In genomic region chr12:4307593-4308333, GRCh38 we compare ENCODE assay signal across 8 cellular contexts. TPM values are rescaled to one million over a fixed set of nuclear protein-coding genes. Genes with fewer than 3 reads are reported as not detected.
DNase-seq lines count a peak whose midpoint lies in the region; ATAC-seq, FAIRE-seq and TF ChIP-seq lines count a peak whose summit lies in the region.

No MANE protein-coding gene starts in this region.

- H3K36me3 ChIP-seq in BJ (ENCODE audit: control insufficient read depth, insufficient read depth, low read length): no peaks in the 10 kb centered on the region
- H3K36me3 ChIP-seq in GM12878 (ENCODE audit: control insufficient read depth in 2 of 2, insufficient read depth in 2 of 2, low read length in 1 of 2): peaks cover 11 to 13% of the 10 kb centered on the region in 2 experiments
- no peaks in the 10 kb centered on the region for H3K36me3 ChIP-seq in hepatocyte (replicated peaks; ENCODE audit: insufficient read depth, low read depth)

- 0 out of 2 replicates have a peak, but pooled peaks cover 4% of the 10 kb centered on the region for H4K20me1 ChIP-seq in GM12878 (ENCODE audit: control insufficient read depth, insufficient read depth)
- H4K20me1 ChIP-seq in hepatocyte (ENCODE audit: insufficient read depth, poor library complexity, severe bottlenecking): peaks cover 3% of the 10 kb centered on the region

- H3K4me2 ChIP-seq in GM12878 (ENCODE audit: control insufficient read depth, insufficient read depth): no peak overlapping the region
- H3K4me2 ChIP-seq in hepatocyte: peak overlapping the region; percentile 75

- RAD21 ChIA-PET in GM12878 (lab: Charles Lee; ENCODE audit: unreplicated experiment): interaction anchor here (1.2 kb wide), 1 partner anchor 57 kb away, joined by 3 read pairs; no protein-coding TSS in a partner anchor

- TF ChIP-seq CTCF in BJ (IDR thresholded peaks at IDR 0.05; ENCODE audit: insufficient read depth, low read depth, low read length) (peak; percentile 82), GM12878 (IDR thresholded peaks at IDR 0.05 in 2 of 3, conservative IDR thresholded peaks at IDR 0.05 in 1 of 3; ENCODE audit: control insufficient read depth in 2 of 3, extremely low read depth in 1 of 3, insufficient read depth in 1 of 3, low read depth in 3 of 3, low read length in 3 of 3) (peak; percentile 34 to 51 (median 41); a peak in 4 of 6 replicates), hepatocyte (IDR thresholded peaks at IDR 0.05; ENCODE audit: poor library complexity) (peak; percentile 83)

- H3K4me1 ChIP-seq in GM12878 (ENCODE audit: control insufficient read depth, insufficient read depth, low read length) (peaks cover 6% of the 10 kb centered on the region; the same call in 1 of the 2 replicates), hepatocyte (ENCODE audit: insufficient read depth) (peaks cover 17% of the 10 kb centered on the region)

- CTCF ChIA-PET in BJ (lab: Yijun Ruan, JAX) (interaction anchor here (0.6 to 2.5 kb wide), 12 partner anchors 11 to 453 kb away, joined by 3 to 19 read pairs (median 4); partner anchors contain the start of gene TIGAR), GM12878 (lab: Yijun Ruan, JAX) (no interaction called here)

- TF ChIP-seq POLR2A in H54 (IDR thresholded peaks at IDR 0.05; ENCODE audit: low read depth, low read length) (no peak), GM12878 (IDR thresholded peaks at IDR 0.05; ENCODE audit: low read depth, low read length) (no peak)

- in situ Hi-C loops in GM12878 (cut with MboI): no loop called here

- no peaks in the 10 kb centered on the region for H3K79me2 ChIP-seq in GM12878 (ENCODE audit: control insufficient read depth, insufficient read depth, low read length)
- H3K79me2 ChIP-seq in hepatocyte: no peaks in the 10 kb centered on the region

- FAIRE-seq in H54 (lab: Jason Lieb, UNC) (no peak), GM12878 (lab: Jason Lieb, UNC) (no peak)

- no peak overlapping the region for H3K9ac ChIP-seq in GM12878 (ENCODE audit: control insufficient read depth, insufficient read depth, low read length)

- H2AFZ ChIP-seq in GM12878 (ENCODE audit: control insufficient read depth, low read depth, low read length) (no peak overlapping the region), hepatocyte (peak overlapping the region; percentile 16)

- no peaks in the 10 kb centered on the region for H3K9me3 ChIP-seq in GM12878 (replicated peaks; ENCODE audit: control insufficient read depth, insufficient read depth, low read length)
- H3K9me3 ChIP-seq in hepatocyte (ENCODE audit: low read depth): no peaks in the 10 kb centered on the region

- H3K27ac ChIP-seq in GM12878 (ENCODE audit: control insufficient read depth, insufficient read depth) (no peak overlapping the region), hepatocyte (peak overlapping the region; percentile 76)

- DNase-seq in BJ (ENCODE audit: low read depth) (no peak), H54 (ENCODE audit: insufficient read length, low spot score) (peak; percentile 53), NCI-H510A (lab: John Stamatoyannopoulos, UW) (peak; percentile 38), GM12878 (ENCODE audit: low read depth, low spot score) (no peak), hepatocyte (ENCODE audit: low spot score) (peak; percentile 92), renal cortical epithelial cell (ENCODE audit: low read depth) (peak; percentile 83)
- DNase-seq in activated CD4-positive, CD25-positive, alpha-beta regulatory T cell (lab: John Stamatoyannopoulos, UW): no peak

- SMC1A ChIA-PET in GM12878 (lab: Charles Lee; ENCODE audit: uncharacterized antibody, unreplicated experiment): no interaction called here

- peak; percentile 73 for ATAC-seq in GM12878
- no peak for ATAC-seq in GM21423 (IDR thresholded peaks at IDR 0.05; ENCODE audit: unreplicated experiment)

- no peak overlapping the region for H3K4me3 ChIP-seq in BJ (ENCODE audit: low read depth, low read length)
- H3K4me3 ChIP-seq in GM12878: no peak overlapping the region
- H3K4me3 ChIP-seq in hepatocyte: no peak overlapping the region

- WGBS in GM12878 (ENCODE audit: insufficient coverage, insufficient replicate concordance, low lambda C conversion rate, missing lambda C conversion rate): 87% methylated on average over 25 of the region's 25 CpGs
- WGBS in hepatocyte (ENCODE audit: low lambda C conversion rate, missing lambda C conversion rate): 14% methylated on average over 25 of the region's 25 CpGs

- H3K27me3 ChIP-seq in BJ (ENCODE audit: control insufficient read depth, insufficient read depth, low read length): peaks cover 10% of the 10 kb centered on the region
- H3K27me3 ChIP-seq in GM12878 (replicated peaks in 1 of 2; ENCODE audit: control insufficient read depth in 2 of 2, insufficient read depth in 2 of 2, low read length in 1 of 2): no peaks in the 10 kb centered on the region
- H3K27me3 ChIP-seq in hepatocyte: no peaks in the 10 kb centered on the region

- TF ChIP-seq EP300 in GM12878 (IDR thresholded peaks at IDR 0.05; ENCODE audit: borderline replicate concordance in 1 of 2, control insufficient read depth in 1 of 2, low read depth in 2 of 2, low read length in 2 of 2): no peak

- no peaks in the 10 kb centered on the region for H3K9me2 ChIP-seq in hepatocyte (replicated peaks; ENCODE audit: insufficient read depth)

- POLR2A ChIA-PET in BJ (lab: Charles Lee) (no interaction called here), GM12878 (lab: Charles Lee) (no interaction called here)

- intact Hi-C loops in GM12878 (cut with micrococcal nuclease; ENCODE audit: unreplicated experiment): no loop called here

- BruUV-seq in GM12878 (replicated peaks; lab: Mats Ljungman, UMichigan): no TSS peak

- peak; percentile 60 for TF ChIP-seq RAD21 in GM12878 (IDR thresholded peaks at IDR 0.05; ENCODE audit: insufficient read depth, low read depth, low read length)

TF ChIP-seq in GM12878, 131 proteins besides CTCF, POLR2A, EP300 and RAD21 (continues in another document):
- peak; percentile 68; the same call in 1 of the 2 replicates for TF ChIP-seq ZBTB33 (IDR thresholded peaks at IDR 0.05)
- TF ChIP-seq SREBF2 (IDR thresholded peaks at IDR 0.05; ENCODE audit: low read length): no peak
- no peak for TF ChIP-seq CREM (IDR thresholded peaks at IDR 0.05; ENCODE audit: low read depth)

RNA-seq across cellular contexts. Expression of gene TIGAR, which starts 13.2 kb away (rescaled TPM):
- polyA plus RNA-seq in BJ (2011; rRNA removed) (6.0 and 15.7 TPM in 2 replicates), GM12878 (2011; rRNA removed) (10.1 and 39.4 TPM in 2 replicates), GM12878 (2014; fragmentation: Illumina TruSeq; extraction: Trizol) (18.9 and 21.8 TPM in 2 replicates), GM12878 (2014; fragmentation: Nextera tagmentation; extraction: Ambion mirVana) (10 to 100 TPM; 32.9 to 45.7 TPM), GM12878 (2014; rRNA removed) (14.1 and 15.9 TPM in 2 replicates), GM12878 (2016; fragmentation: Nextera tagmentation; extraction: Ambion mirVana) (10 to 100 TPM; 39.0 to 40.6 TPM), hepatocyte (9.8 and 12.3 TPM in 2 replicates)
- polyA minus RNA-seq in BJ (2011; rRNA and poly(A)+ RNA removed): 2.8 and 5.1 TPM in 2 replicates
- total RNA-seq in GM12878 (2013; cell fraction: nucleolus; rRNA removed): 3.7 and 4.3 TPM in 2 replicates
- total RNA-seq in GM12878 (2014; rRNA removed) (8.7 and 10.6 TPM in 2 replicates), GM12878 (2014; rRNA removed; fragmentation: Illumina TruSeq; extraction: Trizol) (10.4 and 10.7 TPM in 2 replicates), GM12878 (2021) (7.6 and 11.5 TPM in 2 replicates), hepatocyte (6.9 and 7.9 TPM in 2 replicates), renal cortical epithelial cell (21.4 and 48.7 TPM in 2 replicates)
- polyA plus RNA-seq in GM12878 (2011; ENCODE audit: low read depth): 5.8 TPM
- polyA plus RNA-seq in GM12878 (2011; cell fraction: cytosol; rRNA removed): 4.1 and 5.4 TPM in 2 replicates
- polyA plus RNA-seq in GM12878 (2011; cell fraction: nucleus; rRNA removed): 3.6 and 4.6 TPM in 2 replicates
- polyA plus RNA-seq in GM12878 (2012): 7.6 and 8.1 TPM in 2 replicates
- 2.7 and 3.1 TPM in 2 replicates for polyA minus RNA-seq in GM12878 (2011; rRNA and poly(A)+ RNA removed)
- polyA minus RNA-seq in GM12878 (2011; cell fraction: cytosol; rRNA and poly(A)+ RNA removed): 0.67 and 1.2 TPM in 2 replicates
- 2.2 and 5.0 TPM in 2 replicates for polyA minus RNA-seq in GM12878 (2011; cell fraction: nucleus; rRNA and poly(A)+ RNA removed)

RNA-seq across cellular contexts. Expression of gene CCND2, which starts 34.2 kb away (rescaled TPM):
- polyA plus RNA-seq in BJ (2011; rRNA removed) (0.64 and 1.4 TPM in 2 replicates), GM12878 (2011; rRNA removed) (256 and 263 TPM in 2 replicates), GM12878 (2014; fragmentation: Illumina TruSeq; extraction: Trizol) (37.5 and 44.7 TPM in 2 replicates), GM12878 (2014; fragmentation: Nextera tagmentation; extraction: Ambion mirVana) (100 to 1,000 TPM in 1 of 2 experiments, 10 to 100 TPM in 1; 30.1 to 100 TPM), GM12878 (2014; rRNA removed) (73.6 and 78.9 TPM in 2 replicates), GM12878 (2016; fragmentation: Nextera tagmentation; extraction: Ambion mirVana) (100 to 1,000 TPM; 183 to 200 TPM), hepatocyte (131 and 157 TPM in 2 replicates)
- polyA minus RNA-seq in BJ (2011; rRNA and poly(A)+ RNA removed): 1.8 and 2.6 TPM in 2 replicates
- 335 and 378 TPM in 2 replicates for total RNA-seq in GM12878 (2013; cell fraction: nucleolus; rRNA removed)
- total RNA-seq in GM12878 (2014; rRNA removed) (141 and 159 TPM in 2 replicates), GM12878 (2014; rRNA removed; fragmentation: Illumina TruSeq; extraction: Trizol) (162 and 163 TPM in 2 replicates), GM12878 (2021) (248 and 260 TPM in 2 replicates), hepatocyte (232 and 250 TPM in 2 replicates), renal cortical epithelial cell (45.7 and 91.3 TPM in 2 replicates)
- 36.8 TPM for polyA plus RNA-seq in GM12878 (2011; ENCODE audit: low read depth)
- 171 and 198 TPM in 2 replicates for polyA plus RNA-seq in GM12878 (2011; cell fraction: cytosol; rRNA removed)
- 186 and 241 TPM in 2 replicates for polyA plus RNA-seq in GM12878 (2011; cell fraction: nucleus; rRNA removed)
- 55.9 and 67.6 TPM in 2 replicates for polyA plus RNA-seq in GM12878 (2012)
- 651 and 710 TPM in 2 replicates for polyA minus RNA-seq in GM12878 (2011; rRNA and poly(A)+ RNA removed)
- polyA minus RNA-seq in GM12878 (2011; cell fraction: cytosol; rRNA and poly(A)+ RNA removed): 245 and 274 TPM in 2 replicates
- polyA minus RNA-seq in GM12878 (2011; cell fraction: nucleus; rRNA and poly(A)+ RNA removed): 123 and 187 TPM in 2 replicates

Comparison
In these comparisons a context has a peak if more than half of its experiments do, and no peak if none do; other contexts are left out.
1. DNase-seq: peak in H54 (single experiment), NCI-H510A (single experiment), hepatocyte (single experiment) and renal cortical epithelial cell (single experiment); none in BJ (single experiment), GM12878 (single experiment) and activated CD4-positive, CD25-positive, alpha-beta regulatory T cell (0 of 4).
2. Peak in every context shown above with its lines, with median percentiles within 50 percentile points of each other: CTCF ChIP-seq.